In genomic region chr1:110524311-110525249, GRCh38 we compare ENCODE assay signal across 9 cellular contexts. TPM values are rescaled to one million over a fixed set of nuclear protein-coding genes. Genes with fewer than 3 reads are reported as not detected.
DNase-seq lines count a peak whose midpoint lies in the region; ATAC-seq and TF ChIP-seq lines count a peak whose summit lies in the region.
"Had no signal": no experiment of that assay in that cellular context is flagged by ENCODE, and none has a peak within 500 bp of the region (broad histone marks: within the 10 kb centered on the region; RNA-seq: fewer than 3 reads in every experiment).

No MANE protein-coding gene starts in this region.

- H3K4me3 ChIP-seq in Karpas-422 (ENCODE audit: low read length) (peak overlapping the region; percentile 25; the same call in 1 of the 2 replicates), cardiac muscle cell (no peak overlapping the region), sigmoid colon (peak overlapping the region in 1 of 4 donors; percentile 7)

- H4K20me1 ChIP-seq in Karpas-422 (ENCODE audit: insufficient read depth, low read depth, low read length): no peaks in the 10 kb centered on the region

- no peaks in the 10 kb centered on the region for H3K4me1 Mint-ChIP-seq in activated naive CD4-positive, alpha-beta T cell treated with anti-CD3 and anti-CD28 coated beads, Interleukin-2, amount 10 ng/mL, durations not matched to agents 7 days and 5 days

- intact Hi-C loops in sigmoid colon (cut with DNase I): no loop called here

- TF ChIP-seq CTCF in cardiac muscle cell (IDR thresholded peaks at IDR 0.05; ENCODE audit: low read depth, low read length) (peak; percentile 79), sigmoid colon (IDR thresholded peaks at IDR 0.05) (peak in 3 of 4 experiments; percentile 19 to 41 (median 29))

- no peaks in the 10 kb centered on the region for H3K9me3 Mint-ChIP-seq in activated naive CD4-positive, alpha-beta T cell treated with anti-CD3 and anti-CD28 coated beads, Interleukin-2, amount 10 ng/mL, durations not matched to agents 7 days and 5 days
- H3K9me3 Mint-ChIP-seq: T-helper 1 cell treated with Interleukin-12 subunit alpha and Interleukin-12 subunit beta and Interleukin-4 antibody, amounts not matched to agents 30 μg/mL and 1 μg/mL, for 36 hours had no signal

- no peaks in the 10 kb centered on the region for H3K36me3 Mint-ChIP-seq in activated naive CD4-positive, alpha-beta T cell treated with anti-CD3 and anti-CD28 coated beads, Interleukin-2, amount 10 ng/mL, durations not matched to agents 7 days and 5 days

- H3K27ac Mint-ChIP-seq in activated naive CD4-positive, alpha-beta T cell treated with anti-CD3 and anti-CD28 coated beads, Interleukin-2, amount 10 ng/mL, durations not matched to agents 7 days and 5 days: no peak overlapping the region
- H3K27ac Mint-ChIP-seq: T-helper 1 cell treated with Interleukin-12 subunit alpha and Interleukin-12 subunit beta and Interleukin-4 antibody, amounts not matched to agents 30 μg/mL and 1 μg/mL, for 36 hours had no signal

- no peak for TF ChIP-seq EP300 in sigmoid colon (IDR thresholded peaks at IDR 0.05)

- H3K79me2 ChIP-seq in Karpas-422 (ENCODE audit: low read length): no peaks in the 10 kb centered on the region

- DNase-seq in D341Med (ENCODE audit: low spot score) (peak; percentile 77), Karpas-422 (peak; percentile 84), RPMI7951 (ENCODE audit: low read depth) (peak; percentile 24), cardiac muscle cell (ENCODE audit: low read depth in 1 of 2, low spot score in 1 of 2) (peak; percentile 68 to 72), sigmoid colon (no peak)
- peak; percentile 69 for DNase-seq in activated naive CD4-positive, alpha-beta T cell treated with anti-CD3 and anti-CD28 coated beads, Interleukin-2, amount 10 ng/mL, durations not matched to agents 7 days and 5 days

- H3K4me2 ChIP-seq in Karpas-422 (ENCODE audit: low read depth, low read length, poor library complexity, severe bottlenecking): peak overlapping the region; percentile 56

- no peaks in the 10 kb centered on the region for H3K27me3 ChIP-seq in Karpas-422 (ENCODE audit: low read length)
- peaks cover 46% of the 10 kb centered on the region for H3K27me3 ChIP-seq in cardiac muscle cell
- H3K27me3 ChIP-seq in sigmoid colon: peaks cover 0 to 28% (median 17%) of the 10 kb centered on the region in 3 donors

- H3K27ac ChIP-seq in Karpas-422 (ENCODE audit: low read length) (no peak overlapping the region), cardiac muscle cell (no peak overlapping the region), sigmoid colon (no peak overlapping the region)

- no peak overlapping the region for H3K4me3 Mint-ChIP-seq in activated naive CD4-positive, alpha-beta T cell treated with anti-CD3 and anti-CD28 coated beads, Interleukin-2, amount 10 ng/mL, durations not matched to agents 7 days and 5 days
- H3K4me3 Mint-ChIP-seq: T-helper 1 cell treated with Interleukin-12 subunit alpha and Interleukin-12 subunit beta and Interleukin-4 antibody, amounts not matched to agents 30 μg/mL and 1 μg/mL, for 36 hours had no signal

- peaks cover 79% of the 10 kb centered on the region for H3K27me3 Mint-ChIP-seq in activated naive CD4-positive, alpha-beta T cell treated with anti-CD3 and anti-CD28 coated beads, Interleukin-2, amount 10 ng/mL, durations not matched to agents 7 days and 5 days

- CTCF ChIA-PET in activated naive CD4-positive, alpha-beta T cell treated with anti-CD3 and anti-CD28 coated beads, Interleukin-2, amount 10 ng/mL, durations not matched to agents 7 days and 5 days (lab: Charles Lee): interaction anchor here (0.7 to 12.0 kb wide), 20 partner anchors 10 to 304 kb away, joined by 3 to 137 read pairs (median 5); no protein-coding TSS in a partner anchor

- no peaks in the 10 kb centered on the region for H3K9me2 ChIP-seq in Karpas-422 (replicated peaks; ENCODE audit: insufficient read depth, low read length)

- no peak for TF ChIP-seq POLR2A in sigmoid colon (IDR thresholded peaks at IDR 0.05)

- WGBS in sigmoid colon, 2 donors: 29 to 40% methylated on average over 20 of the region's 20 CpGs

- H3K36me3 ChIP-seq in Karpas-422 (ENCODE audit: insufficient read depth, low read length): no peaks in the 10 kb centered on the region
- H3K36me3 ChIP-seq in cardiac muscle cell: no peaks in the 10 kb centered on the region
- no peaks in the 10 kb centered on the region for H3K36me3 ChIP-seq in sigmoid colon

- 0 out of 2 replicates have a peak overlapping the region, but pooled peaks have one; percentile 29 for H3K9ac ChIP-seq in Karpas-422 (ENCODE audit: low read length)

- no peak for ATAC-seq in HG03442 (IDR thresholded peaks at IDR 0.05; ENCODE audit: unreplicated experiment)
- no peak for ATAC-seq in GM19351 (IDR thresholded peaks at IDR 0.05; ENCODE audit: unreplicated experiment)

- H3K4me1 ChIP-seq in Karpas-422 (ENCODE audit: low read length): peaks cover 9% of the 10 kb centered on the region
- H3K4me1 ChIP-seq in cardiac muscle cell (ENCODE audit: low read depth): no peaks in the 10 kb centered on the region
- peaks cover 0 to 5% (median 3%) of the 10 kb centered on the region in 4 donors for H3K4me1 ChIP-seq in sigmoid colon

- no peak overlapping the region for H2AFZ ChIP-seq in Karpas-422 (ENCODE audit: low read length)

- no peaks in the 10 kb centered on the region for H3K9me3 ChIP-seq in Karpas-422 (ENCODE audit: low read length)
- H3K9me3 ChIP-seq in cardiac muscle cell (ENCODE audit: low read depth): no peaks in the 10 kb centered on the region
- H3K9me3 ChIP-seq in sigmoid colon: no peaks in the 10 kb centered on the region

RNA-seq across cellular contexts. Expression of gene KCNA10, which starts 5.6 kb away (rescaled TPM):
- not detected in 2 replicates for total RNA-seq in Karpas-422 (2014; rRNA removed; shearing (Covaris generic); ENCODE audit: low replicate concordance)
- total RNA-seq in RPMI7951 (2014; rRNA removed; shearing (Covaris generic)): not detected in 2 replicates
- total RNA-seq in cardiac muscle cell (not detected in 2 replicates), sigmoid colon (not detected)
- polyA plus RNA-seq in cardiac muscle cell (not detected in 2 replicates), sigmoid colon (not detected)
